19 cellular contexts compared by ENCODE assay signal in the genomic region with DNA sequence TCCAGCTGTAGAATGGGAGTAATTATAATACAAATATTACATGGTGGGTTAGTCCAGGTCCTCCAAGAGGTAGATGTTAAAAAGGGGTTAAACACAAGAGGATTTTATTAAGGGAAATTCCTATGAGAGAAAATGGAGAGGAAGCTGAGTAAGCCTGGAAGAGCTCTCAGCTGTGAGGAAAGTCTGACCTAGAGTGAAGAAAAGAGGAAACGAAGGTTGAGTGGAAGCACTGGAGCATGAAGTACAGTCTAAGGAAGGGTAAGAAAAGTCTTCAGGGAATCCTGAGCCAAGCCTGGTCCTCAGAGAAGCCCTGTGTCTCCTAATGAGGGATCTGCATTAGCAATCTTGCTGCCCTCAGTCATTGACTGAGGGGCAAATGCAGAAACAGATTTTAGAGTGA.
DNase-seq lines count a peak whose midpoint lies in the region; ATAC-seq and TF ChIP-seq lines count a peak whose summit lies in the region.
"Had no signal": no experiment of that assay in that cellular context is flagged by ENCODE, and none has a peak within 500 bp of the region (broad histone marks: within the 10 kb centered on the region; RNA-seq: fewer than 3 reads in every experiment).

No MANE protein-coding gene starts in this region.

- no peaks in the 10 kb centered on the region for H3K9me2 ChIP-seq in PC-3 (replicated peaks; ENCODE audit: low read length)
- H3K9me2 ChIP-seq: SK-N-SH had no signal

- H2AFZ ChIP-seq in PC-3 (ENCODE audit: low read length) (no peak overlapping the region), smooth muscle cell (ENCODE audit: low read depth) (no peak overlapping the region)

- POLR2A ChIA-PET in PC-3 (lab: Charles Lee; ENCODE audit: unreplicated experiment) = interaction anchor here (0.6 kb wide), 2 partner anchors 232 to 254 kb away, joined by 3 to 5 read pairs; no protein-coding TSS in a partner anchor

- H3K4me3 ChIP-seq in PC-3 (ENCODE audit: low read length) (no peak overlapping the region), smooth muscle cell (no peak overlapping the region)
- H3K4me3 ChIP-seq: A549, coronary artery, ovary had no signal

- H3K27ac ChIP-seq in PC-3 (ENCODE audit: low read length) (no peak overlapping the region), smooth muscle cell (ENCODE audit: low read depth) (no peak overlapping the region)
- H3K27ac ChIP-seq: A549, coronary artery, ovary had no signal

- H3K9me3 ChIP-seq in PC-3 (ENCODE audit: low read length) (no peaks in the 10 kb centered on the region), smooth muscle cell (replicated peaks; ENCODE audit: low read depth) (no peaks in the 10 kb centered on the region)
- H3K9me3 ChIP-seq: A549, ovary, SK-N-SH had no signal

- 43% methylated on average over 1 of the region's 1 CpG for WGBS in smooth muscle cell (ENCODE audit: low lambda C conversion rate)

- TF ChIP-seq CTCF in PC-3 (conservative IDR thresholded peaks at IDR 0.05; ENCODE audit: low read depth, low read length) (no peak), smooth muscle cell (IDR thresholded peaks at IDR 0.05; ENCODE audit: borderline replicate concordance, insufficient read depth, poor library complexity, severe bottlenecking) (no peak)

- H4K20me1 ChIP-seq in PC-3 (ENCODE audit: low read length) (no peaks in the 10 kb centered on the region), smooth muscle cell (ENCODE audit: low read depth) (no peaks in the 10 kb centered on the region)

- CTCF ChIA-PET in PC-3 (lab: Charles Lee) = no interaction called here

- H3K79me2 ChIP-seq in PC-3 (ENCODE audit: low read length) (no peaks in the 10 kb centered on the region), smooth muscle cell (ENCODE audit: low read depth) (no peaks in the 10 kb centered on the region)

- peak; percentile 58 for ATAC-seq in GM19438 (IDR thresholded peaks at IDR 0.05; ENCODE audit: low read depth, unreplicated experiment)
- ATAC-seq in HG03045 (IDR thresholded peaks at IDR 0.05; ENCODE audit: unreplicated experiment) = peak; percentile 63
- peak; percentile 45; the same call in 1 of the 2 replicates for ATAC-seq in PC-3
- ATAC-seq: A549 had no signal

- H3K27me3 ChIP-seq in PC-3 (ENCODE audit: low read length) (no peaks in the 10 kb centered on the region), smooth muscle cell (ENCODE audit: low read depth) (no peaks in the 10 kb centered on the region)
- H3K27me3 ChIP-seq: ovary had no signal

- H3K4me2 ChIP-seq in PC-3 (ENCODE audit: low read length) (no peak overlapping the region), smooth muscle cell (no peak overlapping the region)
- H3K4me2 ChIP-seq: A549, SK-N-SH had no signal

- intact Hi-C loops in PC-3 (cut with micrococcal nuclease) = no loop called here

- peak; percentile 2 for DNase-seq in A172 (ENCODE audit: low spot score)
- no peak for DNase-seq in PC-3
- DNase-seq in smooth muscle cell (lab: John Stamatoyannopoulos, UW; ENCODE audit: unreplicated experiment) = no peak
- DNase-seq in islet precursor cell = no peak
- no peak for DNase-seq in AG08395 (ENCODE audit: low spot score)
- DNase-seq in T-helper 9 cell = no peak
- DNase-seq: activated CD4-positive, alpha-beta T cell treated with anti-CD3 and anti-CD28 coated beads for 48 hours; activated naive CD4-positive, alpha-beta T cell treated with Interleukin-2 at 50 U/mL for 16 hours; DND-41; foreskin fibroblast; NCI-H69; ovary; SK-N-SH; stimulated activated CD4-positive, alpha-beta T cell treated with anti-CD3 and anti-CD28 coated beads, Interleukin-2, amount 100 ng/mL, for 24 hours; stimulated activated naive CD4-positive, alpha-beta T cell treated with Interleukin-2 at 50 U/mL for 16 hours had no signal

- H3K9ac ChIP-seq in PC-3 (ENCODE audit: low read length) (no peak overlapping the region), smooth muscle cell (ENCODE audit: low read depth) (no peak overlapping the region)
- H3K9ac ChIP-seq: SK-N-SH had no signal

- no TSS peak for BruUV-seq in PC-3 (replicated peaks; lab: Mats Ljungman, UMichigan)

- H3K36me3 ChIP-seq in PC-3 (ENCODE audit: low read depth, low read length) = no peaks in the 10 kb centered on the region
- H3K36me3 ChIP-seq in smooth muscle cell (ENCODE audit: low read depth) = no peaks in the 10 kb centered on the region
- H3K36me3 ChIP-seq: ovary had no signal

- no peaks in the 10 kb centered on the region for H3K4me1 ChIP-seq in PC-3 (ENCODE audit: insufficient read depth, low read length)
- H3K4me1 ChIP-seq in smooth muscle cell (ENCODE audit: low read depth) = no peaks in the 10 kb centered on the region
- H3K4me1 ChIP-seq: A549 had no signal

- H3F3A ChIP-seq in PC-3 (ENCODE audit: low read length, unreplicated experiment) (no peaks in the 10 kb centered on the region), smooth muscle cell (ENCODE audit: low read depth) (no peaks in the 10 kb centered on the region)
